In genomic region chr12:81143057-81143456, GRCh38 we compare ENCODE assay signal across 1 cellular context.
TF ChIP-seq lines count a peak whose summit lies in the region.

No MANE protein-coding gene starts in this region.

TF ChIP-seq in HepG2, 621 proteins besides CTCF, POLR2A, EP300 and RAD21 (continued from another document and continues in another):
- TF ChIP-seq RERE (CRISPR knock-in tag; IDR thresholded peaks at IDR 0.05; ENCODE audit: low read depth) (peak; percentile 94), TAF15 (IDR thresholded peaks at IDR 0.05; ENCODE audit: low read depth, low read length, poor library complexity, severe bottlenecking) (no peak), ZNF878 (CRISPR knock-in tag; IDR thresholded peaks at IDR 0.05) (peak; percentile 78; the same call in 1 of the 2 replicates), TGIF2 (CRISPR knock-in tag; IDR thresholded peaks at IDR 0.05) (peak; percentile 52; the same call in 1 of the 2 replicates), CC2D1A (CRISPR knock-in tag; IDR thresholded peaks at IDR 0.05) (no peak), ZNF441 (CRISPR knock-in tag; IDR thresholded peaks at IDR 0.05; ENCODE audit: borderline replicate concordance) (no peak), ZSCAN29 (CRISPR knock-in tag; conservative IDR thresholded peaks at IDR 0.05) (0 out of 2 replicates have a peak, but pooled peaks have one; percentile 22), PHF20 (CRISPR knock-in tag; IDR thresholded peaks at IDR 0.05) (no peak), TSC22D2 (CRISPR knock-in tag; IDR thresholded peaks at IDR 0.05; ENCODE audit: borderline replicate concordance) (no peak), ZNF564 (CRISPR knock-in tag; IDR thresholded peaks at IDR 0.05) (0 out of 2 replicates have a peak, but pooled peaks have one; percentile 49), FOXJ3 (CRISPR knock-in tag; IDR thresholded peaks at IDR 0.05; ENCODE audit: borderline replicate concordance) (peak; percentile 98), TERF1 (CRISPR knock-in tag; IDR thresholded peaks at IDR 0.05) (no peak), ZNF205 (CRISPR knock-in tag; IDR thresholded peaks at IDR 0.05) (peak; percentile 72; the same call in 1 of the 2 replicates), ZNF10 (CRISPR knock-in tag; IDR thresholded peaks at IDR 0.05; ENCODE audit: borderline replicate concordance, low read depth) (no peak), GABPB1 (CRISPR knock-in tag; IDR thresholded peaks at IDR 0.05) (no peak), CCDC6 (CRISPR knock-in tag; IDR thresholded peaks at IDR 0.05) (peak; percentile 55; the same call in 1 of the 2 replicates), SIX1 (CRISPR knock-in tag; IDR thresholded peaks at IDR 0.05; ENCODE audit: borderline replicate concordance) (peak; percentile 83; the same call in 1 of the 2 replicates), ZNF652 (CRISPR knock-in tag; IDR thresholded peaks at IDR 0.05; ENCODE audit: borderline replicate concordance, low read depth) (0 out of 2 replicates have a peak, but pooled peaks have one; percentile 14), BRD4 (CRISPR knock-in tag; IDR thresholded peaks at IDR 0.05) (0 out of 2 replicates have a peak, but pooled peaks have one; percentile 29), ASH2L (IDR thresholded peaks at IDR 0.05; ENCODE audit: insufficient read length, low read depth, low read length) (peak; percentile 71), SMYD3 (CRISPR knock-in tag; IDR thresholded peaks at IDR 0.05) (peak; percentile 57; the same call in 1 of the 2 replicates), PCBP2 (optimal IDR thresholded peaks at IDR 0.05; ENCODE audit: low read depth, low read length, poor library complexity, severe bottlenecking) (no peak), KAT8 (CRISPR knock-in tag; IDR thresholded peaks at IDR 0.05) (peak; percentile 76), DPF2 (CRISPR knock-in tag; IDR thresholded peaks at IDR 0.05; ENCODE audit: borderline replicate concordance, low read depth) (peak; percentile 91), ZFP37 (CRISPR knock-in tag; IDR thresholded peaks at IDR 0.05; ENCODE audit: borderline replicate concordance) (no peak), HOXA5 (CRISPR knock-in tag; IDR thresholded peaks at IDR 0.05) (peak; percentile 55; the same call in 1 of the 2 replicates), JUNB (CRISPR knock-in tag; IDR thresholded peaks at IDR 0.05; ENCODE audit: borderline replicate concordance) (peak; percentile 37; the same call in 1 of the 2 replicates), ZZZ3 (CRISPR knock-in tag; IDR thresholded peaks at IDR 0.05; ENCODE audit: borderline replicate concordance) (no peak), NONO (IDR thresholded peaks at IDR 0.05) (no peak), NONO (CRISPR knock-in tag; conservative IDR thresholded peaks at IDR 0.05) (peak; percentile 62), ZNF784 (CRISPR knock-in tag; IDR thresholded peaks at IDR 0.05; ENCODE audit: borderline replicate concordance) (no peak), SSRP1 (CRISPR knock-in tag; IDR thresholded peaks at IDR 0.05) (no peak), BCL6 (CRISPR knock-in tag; IDR thresholded peaks at IDR 0.05) (peak; percentile 96), YY1 (IDR thresholded peaks at IDR 0.05; ENCODE audit: insufficient read depth, insufficient replicate concordance, low read depth, low read length) (no peak), TBL1XR1 (IDR thresholded peaks at IDR 0.05; ENCODE audit: borderline replicate concordance, low read length, partially characterized antibody) (peak; percentile 95)
- TF ChIP-seq, protein P1, sequence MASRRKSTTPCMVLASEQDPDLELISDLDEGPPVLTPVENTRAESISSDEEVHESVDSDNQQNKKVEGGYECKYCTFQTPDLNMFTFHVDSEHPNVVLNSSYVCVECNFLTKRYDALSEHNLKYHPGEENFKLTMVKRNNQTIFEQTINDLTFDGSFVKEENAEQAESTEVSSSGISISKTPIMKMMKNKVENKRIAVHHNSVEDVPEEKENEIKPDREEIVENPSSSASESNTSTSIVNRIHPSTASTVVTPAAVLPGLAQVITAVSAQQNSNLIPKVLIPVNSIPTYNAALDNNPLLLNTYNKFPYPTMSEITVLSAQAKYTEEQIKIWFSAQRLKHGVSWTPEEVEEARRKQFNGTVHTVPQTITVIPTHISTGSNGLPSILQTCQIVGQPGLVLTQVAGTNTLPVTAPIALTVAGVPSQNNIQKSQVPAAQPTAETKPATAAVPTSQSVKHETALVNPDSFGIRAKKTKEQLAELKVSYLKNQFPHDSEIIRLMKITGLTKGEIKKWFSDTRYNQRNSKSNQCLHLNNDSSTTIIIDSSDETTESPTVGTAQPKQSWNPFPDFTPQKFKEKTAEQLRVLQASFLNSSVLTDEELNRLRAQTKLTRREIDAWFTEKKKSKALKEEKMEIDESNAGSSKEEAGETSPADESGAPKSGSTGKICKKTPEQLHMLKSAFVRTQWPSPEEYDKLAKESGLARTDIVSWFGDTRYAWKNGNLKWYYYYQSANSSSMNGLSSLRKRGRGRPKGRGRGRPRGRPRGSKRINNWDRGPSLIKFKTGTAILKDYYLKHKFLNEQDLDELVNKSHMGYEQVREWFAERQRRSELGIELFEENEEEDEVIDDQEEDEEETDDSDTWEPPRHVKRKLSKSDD (CRISPR knock-in tag; IDR thresholded peaks at IDR 0.05; ENCODE audit: low read depth) = no peak
- TF ChIP-seq, protein P2, sequence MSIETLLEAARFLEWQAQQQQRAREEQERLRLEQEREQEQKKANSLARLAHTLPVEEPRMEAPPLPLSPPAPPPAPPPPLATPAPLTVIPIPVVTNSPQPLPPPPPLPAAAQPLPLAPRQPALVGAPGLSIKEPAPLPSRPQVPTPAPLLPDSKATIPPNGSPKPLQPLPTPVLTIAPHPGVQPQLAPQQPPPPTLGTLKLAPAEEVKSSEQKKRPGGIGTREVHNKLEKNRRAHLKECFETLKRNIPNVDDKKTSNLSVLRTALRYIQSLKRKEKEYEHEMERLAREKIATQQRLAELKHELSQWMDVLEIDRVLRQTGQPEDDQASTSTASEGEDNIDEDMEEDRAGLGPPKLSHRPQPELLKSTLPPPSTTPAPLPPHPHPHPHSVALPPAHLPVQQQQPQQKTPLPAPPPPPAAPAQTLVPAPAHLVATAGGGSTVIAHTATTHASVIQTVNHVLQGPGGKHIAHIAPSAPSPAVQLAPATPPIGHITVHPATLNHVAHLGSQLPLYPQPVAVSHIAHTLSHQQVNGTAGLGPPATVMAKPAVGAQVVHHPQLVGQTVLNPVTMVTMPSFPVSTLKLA (IDR thresholded peaks at IDR 0.05) = no peak
- TF ChIP-seq, protein P3, sequence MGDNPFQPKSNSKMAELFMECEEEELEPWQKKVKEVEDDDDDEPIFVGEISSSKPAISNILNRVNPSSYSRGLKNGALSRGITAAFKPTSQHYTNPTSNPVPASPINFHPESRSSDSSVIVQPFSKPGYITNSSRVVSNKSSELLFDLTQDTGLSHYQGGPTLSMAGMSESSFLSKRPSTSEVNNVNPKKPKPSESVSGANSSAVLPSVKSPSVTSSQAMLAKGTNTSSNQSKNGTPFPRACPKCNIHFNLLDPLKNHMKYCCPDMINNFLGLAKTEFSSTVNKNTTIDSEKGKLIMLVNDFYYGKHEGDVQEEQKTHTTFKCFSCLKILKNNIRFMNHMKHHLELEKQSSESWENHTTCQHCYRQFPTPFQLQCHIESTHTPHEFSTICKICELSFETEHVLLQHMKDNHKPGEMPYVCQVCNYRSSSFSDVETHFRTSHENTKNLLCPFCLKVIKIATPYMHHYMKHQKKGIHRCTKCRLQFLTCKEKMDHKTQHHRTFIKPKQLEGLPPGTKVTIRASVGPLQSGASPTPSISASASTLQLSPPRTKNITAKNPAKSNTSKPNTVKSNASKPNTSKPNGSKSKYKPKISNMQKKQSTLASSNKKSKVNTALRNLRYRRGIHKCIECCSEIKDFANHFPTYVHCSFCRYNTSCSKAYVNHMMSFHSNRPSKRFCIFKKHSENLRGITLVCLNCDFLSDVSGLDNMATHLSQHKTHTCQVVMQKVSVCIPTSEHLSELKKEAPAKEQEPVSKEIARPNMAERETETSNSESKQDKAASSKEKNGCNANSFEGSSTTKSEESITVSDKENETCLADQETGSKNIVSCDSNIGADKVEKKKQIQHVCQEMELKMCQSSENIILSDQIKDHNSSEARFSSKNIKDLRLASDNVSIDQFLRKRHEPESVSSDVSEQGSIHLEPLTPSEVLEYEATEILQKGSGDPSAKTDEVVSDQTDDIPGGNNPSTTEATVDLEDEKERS (CRISPR knock-in tag; IDR thresholded peaks at IDR 0.05) = no peak
- TF ChIP-seq, protein P4, sequence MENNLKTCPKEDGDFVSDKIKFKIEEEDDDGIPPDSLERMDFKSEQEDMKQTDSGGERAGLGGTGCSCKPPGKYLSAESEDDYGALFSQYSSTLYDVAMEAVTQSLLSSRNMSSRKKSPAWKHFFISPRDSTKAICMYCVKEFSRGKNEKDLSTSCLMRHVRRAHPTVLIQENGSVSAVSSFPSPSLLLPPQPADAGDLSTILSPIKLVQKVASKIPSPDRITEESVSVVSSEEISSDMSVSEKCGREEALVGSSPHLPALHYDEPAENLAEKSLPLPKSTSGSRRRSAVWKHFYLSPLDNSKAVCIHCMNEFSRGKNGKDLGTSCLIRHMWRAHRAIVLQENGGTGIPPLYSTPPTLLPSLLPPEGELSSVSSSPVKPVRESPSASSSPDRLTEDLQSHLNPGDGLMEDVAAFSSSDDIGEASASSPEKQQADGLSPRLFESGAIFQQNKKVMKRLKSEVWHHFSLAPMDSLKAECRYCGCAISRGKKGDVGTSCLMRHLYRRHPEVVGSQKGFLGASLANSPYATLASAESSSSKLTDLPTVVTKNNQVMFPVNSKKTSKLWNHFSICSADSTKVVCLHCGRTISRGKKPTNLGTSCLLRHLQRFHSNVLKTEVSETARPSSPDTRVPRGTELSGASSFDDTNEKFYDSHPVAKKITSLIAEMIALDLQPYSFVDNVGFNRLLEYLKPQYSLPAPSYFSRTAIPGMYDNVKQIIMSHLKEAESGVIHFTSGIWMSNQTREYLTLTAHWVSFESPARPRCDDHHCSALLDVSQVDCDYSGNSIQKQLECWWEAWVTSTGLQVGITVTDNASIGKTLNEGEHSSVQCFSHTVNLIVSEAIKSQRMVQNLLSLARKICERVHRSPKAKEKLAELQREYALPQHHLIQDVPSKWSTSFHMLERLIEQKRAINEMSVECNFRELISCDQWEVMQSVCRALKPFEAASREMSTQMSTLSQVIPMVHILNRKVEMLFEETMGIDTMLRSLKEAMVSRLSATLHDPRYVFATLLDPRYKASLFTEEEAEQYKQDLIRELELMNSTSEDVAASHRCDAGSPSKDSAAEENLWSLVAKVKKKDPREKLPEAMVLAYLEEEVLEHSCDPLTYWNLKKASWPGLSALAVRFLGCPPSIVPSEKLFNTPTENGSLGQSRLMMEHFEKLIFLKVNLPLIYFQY (CRISPR knock-in tag; IDR thresholded peaks at IDR 0.05; ENCODE audit: borderline replicate concordance) = peak; percentile 75; the same call in 1 of the 2 replicates
- TF ChIP-seq, protein P5, sequence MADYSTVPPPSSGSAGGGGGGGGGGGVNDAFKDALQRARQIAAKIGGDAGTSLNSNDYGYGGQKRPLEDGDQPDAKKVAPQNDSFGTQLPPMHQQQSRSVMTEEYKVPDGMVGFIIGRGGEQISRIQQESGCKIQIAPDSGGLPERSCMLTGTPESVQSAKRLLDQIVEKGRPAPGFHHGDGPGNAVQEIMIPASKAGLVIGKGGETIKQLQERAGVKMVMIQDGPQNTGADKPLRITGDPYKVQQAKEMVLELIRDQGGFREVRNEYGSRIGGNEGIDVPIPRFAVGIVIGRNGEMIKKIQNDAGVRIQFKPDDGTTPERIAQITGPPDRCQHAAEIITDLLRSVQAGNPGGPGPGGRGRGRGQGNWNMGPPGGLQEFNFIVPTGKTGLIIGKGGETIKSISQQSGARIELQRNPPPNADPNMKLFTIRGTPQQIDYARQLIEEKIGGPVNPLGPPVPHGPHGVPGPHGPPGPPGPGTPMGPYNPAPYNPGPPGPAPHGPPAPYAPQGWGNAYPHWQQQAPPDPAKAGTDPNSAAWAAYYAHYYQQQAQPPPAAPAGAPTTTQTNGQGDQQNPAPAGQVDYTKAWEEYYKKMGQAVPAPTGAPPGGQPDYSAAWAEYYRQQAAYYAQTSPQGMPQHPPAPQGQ (CRISPR knock-in tag; IDR thresholded peaks at IDR 0.05; ENCODE audit: borderline replicate concordance) = no peak
